19 cellular contexts compared by ENCODE assay signal in the genomic region with DNA sequence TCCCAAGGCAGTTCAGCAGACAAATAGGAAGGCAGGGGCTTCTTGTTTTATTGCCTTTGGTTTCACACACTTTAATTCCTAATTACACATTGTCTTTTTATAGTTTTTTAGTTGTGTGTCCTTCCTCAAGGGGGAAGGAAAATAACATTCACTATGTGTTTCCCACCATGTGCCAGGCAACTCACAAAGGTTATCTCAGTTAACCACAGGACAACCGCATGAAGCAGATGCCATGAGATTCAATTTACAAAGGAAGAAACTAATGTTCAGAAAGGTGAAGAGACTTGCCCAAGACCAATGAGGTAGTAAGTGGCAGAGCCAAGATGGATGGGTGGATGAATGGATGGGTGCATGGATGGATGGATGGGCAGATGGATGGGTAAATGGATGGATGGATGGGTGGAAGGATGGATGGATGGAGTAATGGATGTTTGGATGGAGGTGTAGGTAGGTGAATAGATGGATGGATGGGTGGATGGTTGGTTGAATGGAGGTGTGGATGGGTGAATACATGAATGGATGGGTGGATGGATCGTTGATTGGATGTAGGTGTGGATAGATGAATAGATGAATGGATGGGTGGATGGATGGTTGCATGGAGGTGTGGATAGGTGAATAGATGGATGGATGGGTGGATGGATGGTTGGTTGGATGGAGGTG.
DNase-seq lines count a peak whose midpoint lies in the region; ATAC-seq and TF ChIP-seq lines count a peak whose summit lies in the region.
"Had no signal": no experiment of that assay in that cellular context is flagged by ENCODE, and none has a peak within 500 bp of the region (broad histone marks: within the 10 kb centered on the region; RNA-seq: fewer than 3 reads in every experiment).

No MANE protein-coding gene starts in this region.

- no peaks in the 10 kb centered on the region for H3K4me1 ChIP-seq in HEK293 (ENCODE audit: control insufficient read depth, insufficient read depth, low read length)

- TF ChIP-seq CTCF in HEK293 (tag by site-specific recombination; IDR thresholded peaks at IDR 0.05) = no peak

- H3K4me3 ChIP-seq in HEK293 (ENCODE audit: low read depth, low read length) = no peak overlapping the region
- H3K4me3 ChIP-seq: cardiac muscle cell, PC-9, right atrium auricular region had no signal

- POLR2A ChIA-PET in HEK293 (lab: Yijun Ruan, JAX) = interaction anchor here (1.1 kb wide), 1 partner anchor 16 kb away, joined by 3 read pairs; no protein-coding TSS in a partner anchor

- H3K27ac ChIP-seq in HEK293 (ENCODE audit: extremely low read depth, low read depth, low read length) (no peak overlapping the region), temporal lobe (ENCODE audit: low read depth, low read length) (peak overlapping the region; percentile 67)
- H3K27ac ChIP-seq: cardiac muscle cell, PC-9, right atrium auricular region had no signal

- H3K36me3 ChIP-seq in HEK293 (ENCODE audit: control insufficient read depth in 2 of 2, insufficient read depth in 1 of 2, low read length in 2 of 2) = no peaks in the 10 kb centered on the region
- H3K36me3 ChIP-seq: cardiac muscle cell, right atrium auricular region had no signal

- ATAC-seq in GM18520 (IDR thresholded peaks at IDR 0.05; ENCODE audit: unreplicated experiment) = no peak
- no peak for ATAC-seq in GM21515 (IDR thresholded peaks at IDR 0.05; ENCODE audit: unreplicated experiment)
- ATAC-seq: left ventricle myocardium superior had no signal

- CTCF ChIA-PET in HEK293 (lab: Yijun Ruan, JAX) = interaction anchor here (1.0 kb wide), 1 partner anchor 16 kb away, joined by 5 read pairs; no protein-coding TSS in a partner anchor

- peak; percentile 35 for DNase-seq in astrocyte of the hippocampus (ENCODE audit: low read depth, low spot score)
- DNase-seq in islet precursor cell = peak; percentile 11
- no peak for DNase-seq in iPS-NIHi11 (ENCODE audit: low spot score)
- no peak for DNase-seq in NCI-H146 treated with DMSO at 0.1 percent for 48 hours (lab: John Stamatoyannopoulos, UW; ENCODE audit: unreplicated experiment)
- DNase-seq: activated naive CD4-positive, alpha-beta T cell treated with anti-CD3 and anti-CD28 coated beads, Interleukin-2, amount 50 U/mL, for 16 hours; AML-193; H7; left ventricle myocardium superior; NCI-H2107; NCI-H526 treated with DMSO at 0.1 percent for 48 hours; nephron progenitor cell; PC-9; stimulated activated CD4-positive, alpha-beta T cell treated with anti-CD3 and anti-CD28 coated beads, Interleukin-2, amount 100 ng/mL, for 24 hours had no signal

- H3K9me3 ChIP-seq in HEK293 (ENCODE audit: control insufficient read depth, insufficient read depth, low read depth, low read length) = no peaks in the 10 kb centered on the region
- H3K9me3 ChIP-seq: right atrium auricular region had no signal

TF ChIP-seq in HEK293, 187 proteins besides CTCF, POLR2A, EP300 and RAD21:
- TF ChIP-seq ZBTB17 (tag by site-specific recombination; IDR thresholded peaks at IDR 0.05) = peak; percentile 71
- TF ChIP-seq ZNF132 (tag by site-specific recombination; IDR thresholded peaks at IDR 0.05; ENCODE audit: borderline replicate concordance) = no peak
- no peak for TF ChIP-seq ZXDB (tag by site-specific recombination; IDR thresholded peaks at IDR 0.05)
- TF ChIP-seq ZNF366 (tag by site-specific recombination; conservative IDR thresholded peaks at IDR 0.05) = peak; percentile 93
- TF ChIP-seq GLI4 (tag by site-specific recombination; IDR thresholded peaks at IDR 0.05) = 0 out of 2 replicates have a peak, but pooled peaks have one; percentile 31
- no peak for TF ChIP-seq ZNF423 (tag by site-specific recombination; IDR thresholded peaks at IDR 0.05)
TF ChIP-seq in HEK293: peak in this region for 3.

Comparison
In these comparisons a context has a peak if more than half of its experiments do, and no peak if none do; other contexts are left out.
1. DNase-seq: peak in astrocyte of the hippocampus (single experiment) and islet precursor cell (single experiment); none in iPS-NIHi11 (single experiment) and NCI-H146 treated with DMSO at 0.1 percent for 48 hours (single experiment).